ENCODE assay signal across 18 cellular contexts in genomic region chr3:15081960-15082664, GRCh38. TPM values are rescaled to one million over a fixed set of nuclear protein-coding genes. Genes with fewer than 3 reads are reported as not detected.
DNase-seq lines count a peak whose midpoint lies in the region; ATAC-seq and TF ChIP-seq lines count a peak whose summit lies in the region.
"Had no signal": no experiment of that assay in that cellular context is flagged by ENCODE, and none has a peak within 500 bp of the region (broad histone marks: within the 10 kb centered on the region; RNA-seq: fewer than 3 reads in every experiment).

No MANE protein-coding gene starts in this region.

- TF ChIP-seq CTCF in adrenal gland (IDR thresholded peaks at IDR 0.05), result peak in 1 of 6 experiments; percentile 18
- no peak for TF ChIP-seq CTCF in lower lobe of right lung (IDR thresholded peaks at IDR 0.05)

- WGBS in adrenal gland, 4 donors, result 73 to 78% (median 75%) methylated on average over 13 of the region's 13 CpGs

- intact Hi-C loops in adrenal gland (cut with DNase I), result no loop called here
- intact Hi-C loops in lower lobe of right lung (cut with DNase I), result no loop called here

- H3K27me3 ChIP-seq in adrenal gland (no peaks in the 10 kb centered on the region), lower lobe of right lung (ENCODE audit: low read depth) (no peaks in the 10 kb centered on the region)
- H3K27me3 ChIP-seq: stomach had no signal

- H3K9me3 ChIP-seq in adrenal gland (replicated peaks in 1 of 3), result no peaks in the 10 kb centered on the region
- H3K9me3 ChIP-seq in lower lobe of right lung, result no peaks in the 10 kb centered on the region
- H3K9me3 ChIP-seq: stomach had no signal

- H3K4me3 ChIP-seq in adrenal gland (no peak overlapping the region), lower lobe of right lung (no peak overlapping the region)
- H3K4me3 ChIP-seq: stomach had no signal

- peak; percentile 28 for DNase-seq in DMS53 treated with DMSO at 0.1 percent for 48 hours (lab: John Stamatoyannopoulos, UW; ENCODE audit: unreplicated experiment)
- peak; percentile 14 for DNase-seq in HK-2 (ENCODE audit: unreplicated experiment)
- peak in 6 of 7 donors; percentile 66 to 87 (median 77) for DNase-seq in adrenal gland
- peak; percentile 64 for DNase-seq in lower lobe of right lung
- DNase-seq in OCI-M2 (lab: John Stamatoyannopoulos, UW; ENCODE audit: unreplicated experiment), result no peak
- DNase-seq in AG20443 (ENCODE audit: low spot score), result no peak
- DNase-seq in pons (ENCODE audit: low spot score), result no peak
- DNase-seq in caudate nucleus (lab: John Stamatoyannopoulos, UW), result no peak
- DNase-seq: activated naive CD4-positive, alpha-beta T cell treated with anti-CD3 and anti-CD28 coated beads for 36 hours; CD4-positive, CD25-positive, alpha-beta regulatory T cell; cerebellar nuclear complex; hypothalamus; left ventricle myocardium superior; NCI-H1105 treated with DMSO at 0.1 percent for 48 hours; NCI-H748 treated with DMSO at 0.1 percent for 48 hours; nephron progenitor cell; Right ventricle myocardium superior; stomach had no signal

- ATAC-seq in lower lobe of right lung, result peak; percentile 94 to 97
- ATAC-seq: left ventricle myocardium superior had no signal

- peaks cover 0 to 85% of the 10 kb centered on the region in 2 donors for H3K36me3 ChIP-seq in adrenal gland (replicated peaks in 1 of 2)
- peaks cover 99% of the 10 kb centered on the region for H3K36me3 ChIP-seq in lower lobe of right lung

- H3K27ac ChIP-seq in adrenal gland (peak overlapping the region in 4 of 5 donors; percentile 41 to 86 (median 72)), lower lobe of right lung (peak overlapping the region; percentile 71), caudate nucleus (ENCODE audit: low read depth, low read length) (no peak overlapping the region)
- H3K27ac ChIP-seq: stomach had no signal

- H3K4me1 ChIP-seq in adrenal gland (replicated peaks in 1 of 2), result peaks cover 0 to 5% of the 10 kb centered on the region in 2 donors
- H3K4me1 ChIP-seq in lower lobe of right lung, result peaks cover 8% of the 10 kb centered on the region
- H3K4me1 ChIP-seq: stomach had no signal

- no peak for TF ChIP-seq POLR2A in adrenal gland (IDR thresholded peaks at IDR 0.05)

RNA-seq across cellular contexts. Expression of gene RBSN, which starts 16.8 kb away (rescaled TPM):
- total RNA-seq in adrenal gland (10 to 100 TPM; 20.8 to 33.9 (median 26.0) TPM), lower lobe of right lung (29.7 TPM)
- 10 to 100 TPM in 2 of 3 donors, 1 to 10 TPM in 1; 5.7 to 14.8 (median 11.0) TPM for polyA plus RNA-seq in adrenal gland

RNA-seq across cellular contexts. Expression of gene MRPS25, which starts 17.0 kb away (rescaled TPM):
- total RNA-seq in adrenal gland (10 to 100 TPM; 12.9 to 66.7 (median 42.7) TPM), lower lobe of right lung (73.5 TPM)
- 100 to 1,000 TPM in 1 of 3 donors, 10 to 100 TPM in 2; 47.1 to 145 (median 65.4) TPM for polyA plus RNA-seq in adrenal gland

Comparison
In these comparisons a context has a peak if more than half of its experiments do, and no peak if none do; other contexts are left out.
1. DNase-seq: peak in DMS53 treated with DMSO at 0.1 percent for 48 hours (single experiment), HK-2 (single experiment), adrenal gland (6 of 7) and lower lobe of right lung (single experiment); none in OCI-M2 (single experiment), AG20443 (single experiment), pons (single experiment) and caudate nucleus (0 of 61).